ENCODE assay signal across 17 cellular contexts in the genomic region with DNA sequence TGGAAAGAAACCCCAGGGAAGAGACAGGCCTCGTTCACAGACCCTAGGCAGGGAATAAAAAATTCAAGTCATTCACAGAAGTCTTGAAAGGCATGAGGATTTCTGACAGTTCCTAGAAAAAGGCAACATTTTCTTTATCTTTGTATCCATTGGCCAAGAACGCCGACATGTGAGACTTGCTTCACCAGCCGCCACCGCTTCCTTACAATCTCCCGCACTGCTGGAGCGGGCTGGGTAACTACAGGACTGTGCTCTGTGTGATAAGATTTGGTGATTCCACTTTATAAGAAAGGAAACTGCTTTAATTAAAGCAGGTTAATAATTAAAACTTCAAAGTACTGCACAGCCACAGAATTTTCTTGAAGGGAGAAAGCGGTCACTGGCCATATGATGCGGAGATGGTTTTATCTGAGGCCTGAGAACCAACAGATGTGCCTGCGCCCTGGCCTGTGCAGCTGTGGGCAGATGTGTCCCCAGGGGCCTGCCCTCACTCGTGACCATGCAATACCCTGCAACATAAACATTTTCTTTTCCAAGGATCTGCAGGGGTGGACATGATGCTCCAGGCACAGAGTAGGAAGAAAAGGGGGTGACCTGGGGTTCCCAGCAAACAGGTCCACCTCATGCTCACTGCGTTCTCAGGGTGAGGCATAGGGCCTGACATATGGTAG. TPM values are rescaled to one million over a fixed set of nuclear protein-coding genes. Genes with fewer than 3 reads are reported as not detected.
DNase-seq lines count a peak whose midpoint lies in the region; ATAC-seq, FAIRE-seq and TF ChIP-seq lines count a peak whose summit lies in the region.
"Had no signal": no experiment of that assay in that cellular context is flagged by ENCODE, and none has a peak within 500 bp of the region (broad histone marks: within the 10 kb centered on the region; RNA-seq: fewer than 3 reads in every experiment).

No MANE protein-coding gene starts in this region.

- no peak overlapping the region for H3K4me3 ChIP-seq in BLaER1
- no peak overlapping the region for H3K4me3 ChIP-seq in GM12878
- no peak overlapping the region for H3K4me3 ChIP-seq in neuronal stem cell (ENCODE audit: low read length in 2 of 2)
- H3K4me3 ChIP-seq: cardiac muscle cell, skin epidermis had no signal

- SMC1A ChIA-PET in GM12878 (lab: Charles Lee; ENCODE audit: uncharacterized antibody, unreplicated experiment), result no interaction called here

- no peak overlapping the region for H3K18ac ChIP-seq in neuronal stem cell (ENCODE audit: low read length)

- 86% methylated on average over 12 of the region's 12 CpGs for WGBS in GM12878 (ENCODE audit: insufficient coverage, insufficient replicate concordance, low lambda C conversion rate, missing lambda C conversion rate)
- WGBS in neuronal stem cell (ENCODE audit: extremely low coverage in 2 of 2, insufficient read length in 2 of 2, insufficient replicate concordance in 1 of 2), 2 donors, result no CpG with 5 or more reads among the region's 12 CpGs

- H3K27ac ChIP-seq in BLaER1 (no peak overlapping the region), GM12878 (ENCODE audit: control insufficient read depth, insufficient read depth) (no peak overlapping the region), neuronal stem cell (replicated peaks; ENCODE audit: low read length) (no peak overlapping the region)
- H3K27ac ChIP-seq: cardiac muscle cell, epithelial cell of prostate, skin epidermis had no signal

- H3K4me3 Mint-ChIP-seq in Calu3 (ENCODE audit: low read depth, unreplicated experiment), result no peak overlapping the region
- H3K4me3 Mint-ChIP-seq: H9, nephron had no signal

- DNase-seq in Calu3 (no peak), GM12878 (ENCODE audit: low read depth, low spot score) (no peak), neuronal stem cell (ENCODE audit: low spot score) (no peak), HuH-7.5 (ENCODE audit: low spot score) (no peak)
- DNase-seq: NCI-H1092 treated with DMSO at 0.1 percent for 48 hours, NCI-H446 treated with DMSO at 0.1 percent for 48 hours had no signal

- no peak overlapping the region for H2BK120ac ChIP-seq in neuronal stem cell (ENCODE audit: low read depth, low read length)

- H4K8ac ChIP-seq in neuronal stem cell (ENCODE audit: low read depth, low read length), result no peak overlapping the region

- peaks cover 66% of the 10 kb centered on the region for H4K20me1 ChIP-seq in BLaER1
- peaks cover 5% of the 10 kb centered on the region; the same call in 1 of the 2 replicates for H4K20me1 ChIP-seq in GM12878 (ENCODE audit: control insufficient read depth, insufficient read depth)

- H3K9me3 ChIP-seq in BLaER1 (no peaks in the 10 kb centered on the region), GM12878 (replicated peaks; ENCODE audit: control insufficient read depth, insufficient read depth, low read length) (no peaks in the 10 kb centered on the region; the same call in 2 of the 3 replicates), neuronal stem cell (replicated peaks in 1 of 2; ENCODE audit: control insufficient read depth in 2 of 2, insufficient read depth in 1 of 2, low read depth in 1 of 2, low read length in 2 of 2) (peaks cover 0 to 5% of the 10 kb centered on the region in 2 donors)

- H3K27ac Mint-ChIP-seq in Calu3 (ENCODE audit: unreplicated experiment), result peak overlapping the region; percentile 28
- H3K27ac Mint-ChIP-seq: H9, nephron had no signal

- no peak for TF ChIP-seq CTCF in Calu3 (IDR thresholded peaks at IDR 0.05; ENCODE audit: unreplicated experiment)
- no peak for TF ChIP-seq CTCF in GM12878 (IDR thresholded peaks at IDR 0.05 in 2 of 3, conservative IDR thresholded peaks at IDR 0.05 in 1 of 3; ENCODE audit: control insufficient read depth in 2 of 3, extremely low read depth in 1 of 3, insufficient read depth in 1 of 3, low read depth in 3 of 3, low read length in 3 of 3)

- no peak overlapping the region for H2AFZ ChIP-seq in GM12878 (ENCODE audit: control insufficient read depth, low read depth, low read length)
- no peak overlapping the region for H2AFZ ChIP-seq in neuronal stem cell (ENCODE audit: low read length)

- no peaks in the 10 kb centered on the region for H3K9me3 Mint-ChIP-seq in Calu3 (ENCODE audit: low read depth, unreplicated experiment)
- H3K9me3 Mint-ChIP-seq: CD8-positive, alpha-beta memory T cell; H9; nephron had no signal

- no peaks in the 10 kb centered on the region for H3K27me3 Mint-ChIP-seq in Calu3 (ENCODE audit: unreplicated experiment)
- H3K27me3 Mint-ChIP-seq: CD8-positive, alpha-beta memory T cell had no signal

- no peak for TF ChIP-seq RAD21 in GM12878 (IDR thresholded peaks at IDR 0.05; ENCODE audit: insufficient read depth, low read depth, low read length)

- no peak for TF ChIP-seq POLR2A in GM12878 (IDR thresholded peaks at IDR 0.05; ENCODE audit: low read depth, low read length)
- no peak for TF ChIP-seq POLR2A in GM18505 (IDR thresholded peaks at IDR 0.05; ENCODE audit: borderline replicate concordance, extremely low read depth, insufficient read depth, insufficient read length)

- no peak overlapping the region for H3K4ac ChIP-seq in neuronal stem cell (ENCODE audit: low read length)

- in situ Hi-C loops in GM12878 (cut with MboI), result no loop called here

- H3K27me3 ChIP-seq in BLaER1 (no peaks in the 10 kb centered on the region), GM12878 (replicated peaks in 1 of 2; ENCODE audit: control insufficient read depth in 2 of 2, insufficient read depth in 2 of 2, low read length in 1 of 2) (no peaks in the 10 kb centered on the region), neuronal stem cell (ENCODE audit: control insufficient read depth in 3 of 3, insufficient read depth in 3 of 3, low read depth in 1 of 3, low read length in 3 of 3) (no peaks in the 10 kb centered on the region)
- H3K27me3 ChIP-seq: cardiac muscle cell had no signal

- intact Hi-C loops in Calu3 (cut with micrococcal nuclease; ENCODE audit: unreplicated experiment), result no loop called here
- intact Hi-C loops in GM12878 (cut with micrococcal nuclease; ENCODE audit: unreplicated experiment), result no loop called here

- ATAC-seq in GM12878, result no peak
- ATAC-seq in GM21367 (IDR thresholded peaks at IDR 0.05; ENCODE audit: unreplicated experiment), result no peak
- ATAC-seq in GM19455 (IDR thresholded peaks at IDR 0.05; ENCODE audit: unreplicated experiment), result no peak
- ATAC-seq in GM18505 (IDR thresholded peaks at IDR 0.05; ENCODE audit: unreplicated experiment), result no peak

- H2BK5ac ChIP-seq in neuronal stem cell (ENCODE audit: low read length), result no peak overlapping the region

- BruUV-seq in Calu3 (replicated peaks; lab: Mats Ljungman, UMichigan), result no TSS peak
- BruUV-seq in GM12878 (replicated peaks; lab: Mats Ljungman, UMichigan), result no TSS peak

- FAIRE-seq in GM12878 (lab: Jason Lieb, UNC), result no peak
- FAIRE-seq: frontal cortex had no signal

- peak overlapping the region; percentile 41 for H2BK12ac ChIP-seq in neuronal stem cell (ENCODE audit: low read length)

- no peak overlapping the region for H3K14ac ChIP-seq in neuronal stem cell (ENCODE audit: low read length)

- no peak overlapping the region for H3K23ac ChIP-seq in neuronal stem cell (ENCODE audit: low read depth, low read length, poor library complexity)

- POLR2A ChIA-PET in GM12878 (lab: Charles Lee), result no interaction called here

- no peaks in the 10 kb centered on the region for H3K79me2 ChIP-seq in GM12878 (ENCODE audit: control insufficient read depth, insufficient read depth, low read length)

- H3K4me1 ChIP-seq in BLaER1, result peaks cover 14% of the 10 kb centered on the region
- no peaks in the 10 kb centered on the region for H3K4me1 ChIP-seq in GM12878 (ENCODE audit: control insufficient read depth, insufficient read depth, low read length)
- no peaks in the 10 kb centered on the region for H3K4me1 ChIP-seq in neuronal stem cell (ENCODE audit: control insufficient read depth in 2 of 2, insufficient read depth in 1 of 2, low read depth in 1 of 2, low read length in 2 of 2)

- H3K36me3 Mint-ChIP-seq in Calu3 (ENCODE audit: insufficient read depth, unreplicated experiment), result peaks cover 79% of the 10 kb centered on the region

- no peak overlapping the region for H2BK15ac ChIP-seq in neuronal stem cell (ENCODE audit: low read length)

- 0 out of 2 replicates have a peak overlapping the region, but pooled peaks have one; percentile 12 for H3K9ac ChIP-seq in BLaER1
- no peak overlapping the region for H3K9ac ChIP-seq in GM12878 (ENCODE audit: control insufficient read depth, insufficient read depth, low read length)
- H3K9ac ChIP-seq in neuronal stem cell (ENCODE audit: low read depth, low read length, poor library complexity), result no peak overlapping the region

- H3K36me3 ChIP-seq in BLaER1 (peaks cover 86% of the 10 kb centered on the region), GM12878 (ENCODE audit: control insufficient read depth in 2 of 2, insufficient read depth in 2 of 2, low read length in 1 of 2) (peaks cover 11 to 23% of the 10 kb centered on the region in 2 experiments), neuronal stem cell (replicated peaks in 1 of 2; ENCODE audit: control insufficient read depth in 2 of 2, insufficient read depth in 2 of 2, low read length in 2 of 2) (peaks cover 41 to 80% of the 10 kb centered on the region in 2 donors)

- no peak for TF ChIP-seq EP300 in GM12878 (IDR thresholded peaks at IDR 0.05; ENCODE audit: borderline replicate concordance in 1 of 2, control insufficient read depth in 1 of 2, low read depth in 2 of 2, low read length in 2 of 2)

- peaks cover 41% of the 10 kb centered on the region for H3K4me1 Mint-ChIP-seq in Calu3 (ENCODE audit: low read depth, unreplicated experiment)
- H3K4me1 Mint-ChIP-seq: H9 had no signal

- H3K4me2 ChIP-seq in BLaER1 (no peak overlapping the region), GM12878 (ENCODE audit: control insufficient read depth, insufficient read depth) (no peak overlapping the region), neuronal stem cell (ENCODE audit: insufficient read depth, low read length, poor library complexity, severe bottlenecking) (no peak overlapping the region)

- H4K91ac ChIP-seq in neuronal stem cell (ENCODE audit: low read depth, low read length, poor library complexity), result no peak overlapping the region

- RAD21 ChIA-PET in GM12878 (lab: Charles Lee; ENCODE audit: unreplicated experiment), result no interaction called here

- H3K79me1 ChIP-seq in neuronal stem cell (ENCODE audit: low read depth, low read length), result peaks cover 2% of the 10 kb centered on the region

- CTCF ChIA-PET in Calu3 (lab: Charles Lee), result no interaction called here
- CTCF ChIA-PET in GM12878 (lab: Yijun Ruan, JAX), result no interaction called here

- no peak overlapping the region for H2AK5ac ChIP-seq in neuronal stem cell (ENCODE audit: low read depth, low read length)

RNA-seq across cellular contexts. Expression of a gene that starts 13.0 kb away (rescaled TPM):
- total RNA-seq in Calu3 (2022), result 747 and 1,100 TPM in 2 replicates
- 2.4 and 4.0 TPM in 2 replicates for total RNA-seq in GM12878 (2013; cell fraction: nucleolus; rRNA removed)
- 1.9 and 2.2 TPM in 2 replicates for total RNA-seq in GM12878 (2014; rRNA removed)
- total RNA-seq in GM12878 (2014; rRNA removed; fragmentation: Illumina TruSeq; extraction: Trizol), result 1.0 TPM in 2 replicates
- 5.2 and 5.8 TPM in 2 replicates for total RNA-seq in GM12878 (2021)
- polyA plus RNA-seq in GM12878 (2011; ENCODE audit: low read depth), result 1.5 TPM
- 0.82 and 2.0 TPM in 2 replicates for polyA plus RNA-seq in GM12878 (2011; rRNA removed)
- polyA plus RNA-seq in GM12878 (2011; cell fraction: cytosol; rRNA removed), result 3.4 and 3.5 TPM in 2 replicates
- polyA plus RNA-seq in GM12878 (2011; cell fraction: nucleus; rRNA removed), result 9.5 and 14.8 TPM in 2 replicates
- polyA plus RNA-seq in GM12878 (2012), result 2.0 and 2.3 TPM in 2 replicates
- 1.4 and 1.7 TPM in 2 replicates for polyA plus RNA-seq in GM12878 (2014; fragmentation: Illumina TruSeq; extraction: Trizol)
- under 1 TPM; 0.52 to 0.62 TPM for polyA plus RNA-seq in GM12878 (2014; fragmentation: Nextera tagmentation; extraction: Ambion mirVana)
- polyA plus RNA-seq in GM12878 (2014; rRNA removed), result 1.8 and 2.7 TPM in 2 replicates
- polyA plus RNA-seq in GM12878 (2016; fragmentation: Nextera tagmentation; extraction: Ambion mirVana), result 1 to 10 TPM; 2.0 to 3.5 TPM
- 2.2 and 5.8 TPM in 2 replicates for polyA minus RNA-seq in GM12878 (2011; rRNA and poly(A)+ RNA removed)
- 4.8 and 5.2 TPM in 2 replicates for polyA minus RNA-seq in GM12878 (2011; cell fraction: cytosol; rRNA and poly(A)+ RNA removed)
- 2.2 and 2.5 TPM in 2 replicates for polyA minus RNA-seq in GM12878 (2011; cell fraction: nucleus; rRNA and poly(A)+ RNA removed)
- 36.5 TPM for polyA plus RNA-seq in neuronal stem cell (2013, experiment 1 of 2)
- 36.6 TPM for polyA plus RNA-seq in neuronal stem cell (2013, experiment 2 of 2)

RNA-seq across cellular contexts. Expression of a gene that starts 16.9 kb away (rescaled TPM):
- 95.7 and 115 TPM in 2 replicates for total RNA-seq in Calu3 (2022)
- 25.7 and 30.1 TPM in 2 replicates for total RNA-seq in GM12878 (2013; cell fraction: nucleolus; rRNA removed)
- 18.6 and 20.0 TPM in 2 replicates for total RNA-seq in GM12878 (2014; rRNA removed)
- 10.7 and 12.2 TPM in 2 replicates for total RNA-seq in GM12878 (2014; rRNA removed; fragmentation: Illumina TruSeq; extraction: Trizol)
- total RNA-seq in GM12878 (2021), result 48.5 and 59.2 TPM in 2 replicates
- 9.2 TPM for polyA plus RNA-seq in GM12878 (2011; ENCODE audit: low read depth)
- polyA plus RNA-seq in GM12878 (2011; rRNA removed), result 20.5 and 28.8 TPM in 2 replicates
- 36.5 and 38.5 TPM in 2 replicates for polyA plus RNA-seq in GM12878 (2011; cell fraction: cytosol; rRNA removed)
- 27.3 and 30.3 TPM in 2 replicates for polyA plus RNA-seq in GM12878 (2011; cell fraction: nucleus; rRNA removed)
- polyA plus RNA-seq in GM12878 (2012), result 22.0 and 25.3 TPM in 2 replicates
- 13.6 and 18.4 TPM in 2 replicates for polyA plus RNA-seq in GM12878 (2014; fragmentation: Illumina TruSeq; extraction: Trizol)
- polyA plus RNA-seq in GM12878 (2014; fragmentation: Nextera tagmentation; extraction: Ambion mirVana), result 1 to 10 TPM; 2.2 to 7.9 TPM
- 21.8 and 23.4 TPM in 2 replicates for polyA plus RNA-seq in GM12878 (2014; rRNA removed)
- polyA plus RNA-seq in GM12878 (2016; fragmentation: Nextera tagmentation; extraction: Ambion mirVana), result 10 to 100 TPM; 28.3 to 34.0 TPM
- 26.1 and 39.0 TPM in 2 replicates for polyA minus RNA-seq in GM12878 (2011; rRNA and poly(A)+ RNA removed)
- 16.4 and 19.6 TPM in 2 replicates for polyA minus RNA-seq in GM12878 (2011; cell fraction: cytosol; rRNA and poly(A)+ RNA removed)
- polyA minus RNA-seq in GM12878 (2011; cell fraction: nucleus; rRNA and poly(A)+ RNA removed), result 11.4 and 20.2 TPM in 2 replicates
- polyA plus RNA-seq in neuronal stem cell (2013, experiment 1 of 2), result 30.7 TPM
- polyA plus RNA-seq in neuronal stem cell (2013, experiment 2 of 2), result 30.5 TPM

RNA-seq across cellular contexts. Expression of a gene that starts 31.3 kb away (rescaled TPM):
- total RNA-seq in Calu3 (2022) (3.1 and 3.3 TPM in 2 replicates), GM12878 (2014; rRNA removed) (0.28 and 0.33 TPM in 2 replicates), GM12878 (2014; rRNA removed; fragmentation: Illumina TruSeq; extraction: Trizol) (0.05 and 0.09 TPM in 2 replicates), GM12878 (2021) (0.21 and 0.56 TPM in 2 replicates)
- 0.56 and 0.59 TPM in 2 replicates for total RNA-seq in GM12878 (2013; cell fraction: nucleolus; rRNA removed)
- not detected for polyA plus RNA-seq in GM12878 (2011; ENCODE audit: low read depth)
- polyA plus RNA-seq in GM12878 (2011; rRNA removed) (not detected in 2 replicates), GM12878 (2014; fragmentation: Illumina TruSeq; extraction: Trizol) (0.10 TPM in 1 of 2 replicates, not detected in the other), GM12878 (2014; fragmentation: Nextera tagmentation; extraction: Ambion mirVana) (not detected), GM12878 (2014; rRNA removed) (0.46 and 1.1 TPM in 2 replicates), GM12878 (2016; fragmentation: Nextera tagmentation; extraction: Ambion mirVana) (under 1 TPM in 1 of 2 experiments, not detected in 1; 0.05 TPM)
- polyA plus RNA-seq in GM12878 (2011; cell fraction: cytosol; rRNA removed), result 0.03 and 0.08 TPM in 2 replicates
- 0.03 and 0.07 TPM in 2 replicates for polyA plus RNA-seq in GM12878 (2011; cell fraction: nucleus; rRNA removed)
- 0.07 and 0.18 TPM in 2 replicates for polyA plus RNA-seq in GM12878 (2012)
- polyA minus RNA-seq in GM12878 (2011; rRNA and poly(A)+ RNA removed), result not detected in 2 replicates
- polyA minus RNA-seq in GM12878 (2011; cell fraction: cytosol; rRNA and poly(A)+ RNA removed), result not detected in 2 replicates
- not detected in 2 replicates for polyA minus RNA-seq in GM12878 (2011; cell fraction: nucleus; rRNA and poly(A)+ RNA removed)
- polyA plus RNA-seq in neuronal stem cell (2013, experiment 1 of 2), result 1.3 TPM
- 1.6 TPM for polyA plus RNA-seq in neuronal stem cell (2013, experiment 2 of 2)
- polyA plus RNA-seq: CD8-positive, alpha-beta memory T cell had no signal

Comparison
In these comparisons a context has a peak if more than half of its experiments do, and no peak if none do; other contexts are left out.
1. RNA of a gene that starts 13.0 kb away (total RNA-seq): 747 to 1,100 TPM in Calu3; 1.0 to 5.8 TPM in GM12878; every median in the first group is over 100 times any median in the second.